ENCODE assay signal across 1 cellular context in the genomic region with DNA sequence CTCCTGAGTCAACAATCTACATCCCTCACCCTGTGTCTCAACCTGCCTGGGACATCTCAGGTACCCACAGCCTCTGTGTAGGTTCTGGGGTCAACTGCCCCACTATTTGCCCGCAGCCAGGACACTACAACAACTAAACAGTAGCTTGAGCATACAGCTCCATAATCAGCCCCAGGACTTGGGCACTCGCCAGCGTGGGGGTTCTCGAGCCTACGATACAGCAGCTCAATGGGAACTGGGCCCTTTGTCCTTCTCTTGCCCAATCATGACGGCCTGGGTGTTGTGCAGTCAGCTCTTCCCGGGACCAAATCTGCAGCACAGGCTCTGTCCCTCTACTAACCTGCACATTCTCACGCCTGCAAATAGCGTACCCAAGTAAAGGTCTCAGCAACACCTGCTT.
TF ChIP-seq lines count a peak whose summit lies in the region.

No MANE protein-coding gene starts in this region.

TF ChIP-seq in WTC11, 78 proteins besides CTCF, POLR2A, EP300 and RAD21 (continued from another document):
- TF ChIP-seq, protein P1, sequence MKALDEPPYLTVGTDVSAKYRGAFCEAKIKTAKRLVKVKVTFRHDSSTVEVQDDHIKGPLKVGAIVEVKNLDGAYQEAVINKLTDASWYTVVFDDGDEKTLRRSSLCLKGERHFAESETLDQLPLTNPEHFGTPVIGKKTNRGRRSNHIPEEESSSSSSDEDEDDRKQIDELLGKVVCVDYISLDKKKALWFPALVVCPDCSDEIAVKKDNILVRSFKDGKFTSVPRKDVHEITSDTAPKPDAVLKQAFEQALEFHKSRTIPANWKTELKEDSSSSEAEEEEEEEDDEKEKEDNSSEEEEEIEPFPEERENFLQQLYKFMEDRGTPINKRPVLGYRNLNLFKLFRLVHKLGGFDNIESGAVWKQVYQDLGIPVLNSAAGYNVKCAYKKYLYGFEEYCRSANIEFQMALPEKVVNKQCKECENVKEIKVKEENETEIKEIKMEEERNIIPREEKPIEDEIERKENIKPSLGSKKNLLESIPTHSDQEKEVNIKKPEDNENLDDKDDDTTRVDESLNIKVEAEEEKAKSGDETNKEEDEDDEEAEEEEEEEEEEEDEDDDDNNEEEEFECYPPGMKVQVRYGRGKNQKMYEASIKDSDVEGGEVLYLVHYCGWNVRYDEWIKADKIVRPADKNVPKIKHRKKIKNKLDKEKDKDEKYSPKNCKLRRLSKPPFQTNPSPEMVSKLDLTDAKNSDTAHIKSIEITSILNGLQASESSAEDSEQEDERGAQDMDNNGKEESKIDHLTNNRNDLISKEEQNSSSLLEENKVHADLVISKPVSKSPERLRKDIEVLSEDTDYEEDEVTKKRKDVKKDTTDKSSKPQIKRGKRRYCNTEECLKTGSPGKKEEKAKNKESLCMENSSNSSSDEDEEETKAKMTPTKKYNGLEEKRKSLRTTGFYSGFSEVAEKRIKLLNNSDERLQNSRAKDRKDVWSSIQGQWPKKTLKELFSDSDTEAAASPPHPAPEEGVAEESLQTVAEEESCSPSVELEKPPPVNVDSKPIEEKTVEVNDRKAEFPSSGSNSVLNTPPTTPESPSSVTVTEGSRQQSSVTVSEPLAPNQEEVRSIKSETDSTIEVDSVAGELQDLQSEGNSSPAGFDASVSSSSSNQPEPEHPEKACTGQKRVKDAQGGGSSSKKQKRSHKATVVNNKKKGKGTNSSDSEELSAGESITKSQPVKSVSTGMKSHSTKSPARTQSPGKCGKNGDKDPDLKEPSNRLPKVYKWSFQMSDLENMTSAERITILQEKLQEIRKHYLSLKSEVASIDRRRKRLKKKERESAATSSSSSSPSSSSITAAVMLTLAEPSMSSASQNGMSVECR (CRISPR knock-in tag; IDR thresholded peaks at IDR 0.05; ENCODE audit: borderline replicate concordance), result no peak
- TF ChIP-seq, protein P2, sequence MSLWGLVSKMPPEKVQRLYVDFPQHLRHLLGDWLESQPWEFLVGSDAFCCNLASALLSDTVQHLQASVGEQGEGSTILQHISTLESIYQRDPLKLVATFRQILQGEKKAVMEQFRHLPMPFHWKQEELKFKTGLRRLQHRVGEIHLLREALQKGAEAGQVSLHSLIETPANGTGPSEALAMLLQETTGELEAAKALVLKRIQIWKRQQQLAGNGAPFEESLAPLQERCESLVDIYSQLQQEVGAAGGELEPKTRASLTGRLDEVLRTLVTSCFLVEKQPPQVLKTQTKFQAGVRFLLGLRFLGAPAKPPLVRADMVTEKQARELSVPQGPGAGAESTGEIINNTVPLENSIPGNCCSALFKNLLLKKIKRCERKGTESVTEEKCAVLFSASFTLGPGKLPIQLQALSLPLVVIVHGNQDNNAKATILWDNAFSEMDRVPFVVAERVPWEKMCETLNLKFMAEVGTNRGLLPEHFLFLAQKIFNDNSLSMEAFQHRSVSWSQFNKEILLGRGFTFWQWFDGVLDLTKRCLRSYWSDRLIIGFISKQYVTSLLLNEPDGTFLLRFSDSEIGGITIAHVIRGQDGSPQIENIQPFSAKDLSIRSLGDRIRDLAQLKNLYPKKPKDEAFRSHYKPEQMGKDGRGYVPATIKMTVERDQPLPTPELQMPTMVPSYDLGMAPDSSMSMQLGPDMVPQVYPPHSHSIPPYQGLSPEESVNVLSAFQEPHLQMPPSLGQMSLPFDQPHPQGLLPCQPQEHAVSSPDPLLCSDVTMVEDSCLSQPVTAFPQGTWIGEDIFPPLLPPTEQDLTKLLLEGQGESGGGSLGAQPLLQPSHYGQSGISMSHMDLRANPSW (CRISPR knock-in tag; conservative IDR thresholded peaks at IDR 0.05; ENCODE audit: low read depth), result no peak
- TF ChIP-seq TEAD1 (CRISPR knock-in tag; IDR thresholded peaks at IDR 0.05) (no peak), ZNF671 (CRISPR knock-in tag; IDR thresholded peaks at IDR 0.05) (no peak), SOX15 (CRISPR knock-in tag; IDR thresholded peaks at IDR 0.05) (no peak), CREM (CRISPR knock-in tag; IDR thresholded peaks at IDR 0.05) (no peak), ESRRA (CRISPR knock-in tag; IDR thresholded peaks at IDR 0.05; ENCODE audit: borderline replicate concordance) (no peak), MXD4 (CRISPR knock-in tag; IDR thresholded peaks at IDR 0.05; ENCODE audit: borderline replicate concordance) (no peak), ZNF232 (CRISPR knock-in tag; IDR thresholded peaks at IDR 0.05) (no peak)
- TF ChIP-seq, protein P3, sequence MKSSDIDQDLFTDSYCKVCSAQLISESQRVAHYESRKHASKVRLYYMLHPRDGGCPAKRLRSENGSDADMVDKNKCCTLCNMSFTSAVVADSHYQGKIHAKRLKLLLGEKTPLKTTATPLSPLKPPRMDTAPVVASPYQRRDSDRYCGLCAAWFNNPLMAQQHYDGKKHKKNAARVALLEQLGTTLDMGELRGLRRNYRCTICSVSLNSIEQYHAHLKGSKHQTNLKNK (CRISPR knock-in tag; IDR thresholded peaks at IDR 0.05), result no peak
- TF ChIP-seq, protein P4, sequence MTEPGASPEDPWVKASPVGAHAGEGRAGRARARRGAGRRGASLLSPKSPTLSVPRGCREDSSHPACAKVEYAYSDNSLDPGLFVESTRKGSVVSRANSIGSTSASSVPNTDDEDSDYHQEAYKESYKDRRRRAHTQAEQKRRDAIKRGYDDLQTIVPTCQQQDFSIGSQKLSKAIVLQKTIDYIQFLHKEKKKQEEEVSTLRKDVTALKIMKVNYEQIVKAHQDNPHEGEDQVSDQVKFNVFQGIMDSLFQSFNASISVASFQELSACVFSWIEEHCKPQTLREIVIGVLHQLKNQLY (CRISPR knock-in tag; IDR thresholded peaks at IDR 0.05), result no peak
- TF ChIP-seq, protein P5, sequence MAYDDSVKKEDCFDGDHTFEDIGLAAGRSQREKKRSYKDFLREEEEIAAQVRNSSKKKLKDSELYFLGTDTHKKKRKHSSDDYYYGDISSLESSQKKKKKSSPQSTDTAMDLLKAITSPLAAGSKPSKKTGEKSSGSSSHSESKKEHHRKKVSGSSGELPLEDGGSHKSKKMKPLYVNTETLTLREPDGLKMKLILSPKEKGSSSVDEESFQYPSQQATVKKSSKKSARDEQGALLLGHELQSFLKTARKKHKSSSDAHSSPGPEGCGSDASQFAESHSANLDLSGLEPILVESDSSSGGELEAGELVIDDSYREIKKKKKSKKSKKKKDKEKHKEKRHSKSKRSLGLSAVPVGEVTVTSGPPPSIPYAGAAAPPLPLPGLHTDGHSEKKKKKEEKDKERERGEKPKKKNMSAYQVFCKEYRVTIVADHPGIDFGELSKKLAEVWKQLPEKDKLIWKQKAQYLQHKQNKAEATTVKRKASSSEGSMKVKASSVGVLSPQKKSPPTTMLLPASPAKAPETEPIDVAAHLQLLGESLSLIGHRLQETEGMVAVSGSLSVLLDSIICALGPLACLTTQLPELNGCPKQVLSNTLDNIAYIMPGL (CRISPR knock-in tag; IDR thresholded peaks at IDR 0.05), result no peak
